In genomic region chr2:63078852-63079606, GRCh38 we compare ENCODE assay signal across 10 cellular contexts. TPM values are rescaled to one million over a fixed set of nuclear protein-coding genes. Genes with fewer than 3 reads are reported as not detected.
DNase-seq lines count a peak whose midpoint lies in the region; ATAC-seq and TF ChIP-seq lines count a peak whose summit lies in the region.
"Had no signal": no experiment of that assay in that cellular context is flagged by ENCODE, and none has a peak within 500 bp of the region (broad histone marks: within the 10 kb centered on the region; RNA-seq: fewer than 3 reads in every experiment).

No MANE protein-coding gene starts in this region.

- no peaks in the 10 kb centered on the region for H4K20me1 ChIP-seq in PC-9 (ENCODE audit: insufficient read depth)

- H3K27me3 Mint-ChIP-seq in mesothelial cell of epicardium (ENCODE audit: low read depth): peaks cover 12% of the 10 kb centered on the region

- H3K4me2 ChIP-seq in PC-9: no peak overlapping the region

- ATAC-seq in GM19035 (IDR thresholded peaks at IDR 0.05; ENCODE audit: unreplicated experiment) (peak; percentile 71), gastroesophageal sphincter (no peak), psoas muscle (no peak)

- no peaks in the 10 kb centered on the region for H3K79me2 ChIP-seq in PC-9 (ENCODE audit: low read depth)

- no peaks in the 10 kb centered on the region for H3K4me1 Mint-ChIP-seq in mesothelial cell of epicardium

- POLR2A ChIA-PET in PC-9 (lab: Charles Lee; ENCODE audit: unreplicated experiment): no interaction called here

- DNase-seq in COLO668 (lab: John Stamatoyannopoulos, UW; ENCODE audit: unreplicated experiment) (peak; percentile 27), PC-9 (no peak), glomerular visceral epithelial cell (ENCODE audit: extremely low spot score) (peak; percentile 14), superior temporal gyrus (ENCODE audit: extremely low spot score) (no peak), mesothelial cell of epicardium (ENCODE audit: low spot score in 2 of 2, unreplicated experiment in 2 of 2) (no peak), psoas muscle (no peak)

- no peak for TF ChIP-seq EP300 in gastroesophageal sphincter (IDR thresholded peaks at IDR 0.05)

- H3K4me3 Mint-ChIP-seq in mesothelial cell of epicardium: no peak overlapping the region

- H3K27ac ChIP-seq in PC-9 (no peak overlapping the region), gastroesophageal sphincter (no peak overlapping the region), psoas muscle (no peak overlapping the region)

- 63 to 95% methylated on average over 2 to 4 of the region's 4 CpGs for WGBS in gastroesophageal sphincter (ENCODE audit: low coverage in 1 of 2), 2 donors
- 70 to 76% (median 73%) methylated on average over 4 of the region's 4 CpGs for WGBS in psoas muscle, 3 donors

- intact Hi-C loops in PC-9 (cut with micrococcal nuclease; ENCODE audit: unreplicated experiment): no loop called here
- intact Hi-C loops in psoas muscle (cut with DNase I): no loop called here

- H3K9me2 ChIP-seq in PC-9 (ENCODE audit: insufficient read depth): no peaks in the 10 kb centered on the region

- no peaks in the 10 kb centered on the region for H3K36me3 ChIP-seq in PC-9 (ENCODE audit: low read depth)
- no peaks in the 10 kb centered on the region for H3K36me3 ChIP-seq in gastroesophageal sphincter
- H3K36me3 ChIP-seq in psoas muscle (ENCODE audit: insufficient read depth in 1 of 2, low read depth in 1 of 2): no peaks in the 10 kb centered on the region
- H3K36me3 ChIP-seq: HAP-1 had no signal

- no peaks in the 10 kb centered on the region for H3K27me3 ChIP-seq in PC-9 (ENCODE audit: insufficient read depth, low read depth)
- peaks cover 44% of the 10 kb centered on the region for H3K27me3 ChIP-seq in gastroesophageal sphincter
- H3K27me3 ChIP-seq in psoas muscle (ENCODE audit: insufficient read depth in 3 of 3, low read length in 2 of 3): peaks cover 0 to 3% (median 2%) of the 10 kb centered on the region in 3 donors

- TF ChIP-seq POLR2A in gastroesophageal sphincter (IDR thresholded peaks at IDR 0.05): no peak

- peak; percentile 63 for TF ChIP-seq CTCF in PC-9 (conservative IDR thresholded peaks at IDR 0.05)
- no peak for TF ChIP-seq CTCF in gastroesophageal sphincter (IDR thresholded peaks at IDR 0.05)
- TF ChIP-seq CTCF in mesothelial cell of epicardium (IDR thresholded peaks at IDR 0.05; ENCODE audit: unreplicated experiment): no peak
- no peak for TF ChIP-seq CTCF in psoas muscle (IDR thresholded peaks at IDR 0.05)

- H3K9me3 Mint-ChIP-seq in mesothelial cell of epicardium: no peaks in the 10 kb centered on the region

- CTCF ChIA-PET in PC-9 (lab: Charles Lee): no interaction called here

- H3K36me3 Mint-ChIP-seq in mesothelial cell of epicardium: peaks cover 1% of the 10 kb centered on the region

- no TSS peak for BruUV-seq in PC-9 (replicated peaks; lab: Mats Ljungman, UMichigan)

- no peaks in the 10 kb centered on the region for H3F3A ChIP-seq in PC-9 (ENCODE audit: insufficient read depth, low read depth)

- H3K9me3 ChIP-seq in PC-9 (ENCODE audit: insufficient read depth, low read depth): no peaks in the 10 kb centered on the region
- H3K9me3 ChIP-seq in gastroesophageal sphincter: no peaks in the 10 kb centered on the region
- no peaks in the 10 kb centered on the region for H3K9me3 ChIP-seq in psoas muscle
- H3K9me3 ChIP-seq: HAP-1 had no signal

- H3K4me3 ChIP-seq in PC-9 (no peak overlapping the region), gastroesophageal sphincter (no peak overlapping the region), psoas muscle (no peak overlapping the region)
- H3K4me3 ChIP-seq: HAP-1 had no signal

- no peaks in the 10 kb centered on the region for H3K4me1 ChIP-seq in PC-9 (replicated peaks; ENCODE audit: insufficient read depth)
- no peaks in the 10 kb centered on the region for H3K4me1 ChIP-seq in gastroesophageal sphincter
- no peaks in the 10 kb centered on the region for H3K4me1 ChIP-seq in psoas muscle
- H3K4me1 ChIP-seq: HAP-1 had no signal

- H3K27ac Mint-ChIP-seq in mesothelial cell of epicardium: no peak overlapping the region

- no peak overlapping the region for H2AFZ ChIP-seq in PC-9

RNA-seq across cellular contexts. Expression of gene OTX1, which starts 28.4 kb away (rescaled TPM):
- total RNA-seq in PC-9 (2021) (6.8 and 7.0 TPM in 2 replicates), gastroesophageal sphincter (under 1 TPM in 1 of 4 donors, not detected in 3; 0.62 TPM), mesothelial cell of epicardium (0.71 to 1.1 TPM (median 0.87 TPM) in 3 replicates), psoas muscle (not detected)
- not detected for polyA plus RNA-seq in psoas muscle
- total RNA-seq: T-helper 2 cell treated with Interferon-gamma antibody and Interleukin-4, amounts not matched to agents 100 ng/mL and 5 ng/mL, for 36 hours had no signal

Comparison
In these comparisons a context has a peak if more than half of its experiments do, and no peak if none do; other contexts are left out.
1. DNase-seq: peak in COLO668 (single experiment) and glomerular visceral epithelial cell (single experiment); none in PC-9 (0 of 2), superior temporal gyrus (single experiment), mesothelial cell of epicardium (0 of 2) and psoas muscle (0 of 2).